Comparison of ENCODE assay signal across 9 cellular contexts in genomic region chr10:70144372-70145110, GRCh38. TPM values are rescaled to one million over a fixed set of nuclear protein-coding genes. Genes with fewer than 3 reads are reported as not detected.
DNase-seq lines count a peak whose midpoint lies in the region; ATAC-seq, FAIRE-seq and TF ChIP-seq lines count a peak whose summit lies in the region.
"Had no signal": no experiment of that assay in that cellular context is flagged by ENCODE, and none has a peak within 500 bp of the region (broad histone marks: within the 10 kb centered on the region; RNA-seq: fewer than 3 reads in every experiment).

No MANE protein-coding gene starts in this region.

- H3K4me3 ChIP-seq in GM12875 (ENCODE audit: low read depth, low read length) (peak overlapping the region; percentile 96), PC-3 (ENCODE audit: low read length) (peak overlapping the region; percentile 72), parathyroid adenoma (ENCODE audit: low read depth, low read length) (peak overlapping the region; percentile 70)

- H2AFZ ChIP-seq in PC-3 (ENCODE audit: low read length) (no peak overlapping the region), parathyroid adenoma (peak overlapping the region; percentile 92)

- intact Hi-C loops in PC-3 (cut with micrococcal nuclease) = no loop called here

- no peak for TF ChIP-seq POLR2A in GM18505 (IDR thresholded peaks at IDR 0.05; ENCODE audit: borderline replicate concordance, extremely low read depth, insufficient read depth, insufficient read length)

- TSS peak; percentile 17 for BruUV-seq in PC-3 (replicated peaks; lab: Mats Ljungman, UMichigan)

- H3K9me3 ChIP-seq in PC-3 (ENCODE audit: low read length) (no peaks in the 10 kb centered on the region), parathyroid adenoma (ENCODE audit: control insufficient read depth, low read length) (no peaks in the 10 kb centered on the region)
- H3K9me3 ChIP-seq: mucosa of descending colon had no signal

- peaks cover 9% of the 10 kb centered on the region for H3F3A ChIP-seq in PC-3 (ENCODE audit: low read length, unreplicated experiment)

- H3K27me3 ChIP-seq in PC-3 (ENCODE audit: low read length) (no peaks in the 10 kb centered on the region), parathyroid adenoma (ENCODE audit: control insufficient read depth, insufficient read depth, low read length) (no peaks in the 10 kb centered on the region)

- H3K9ac ChIP-seq in PC-3 (ENCODE audit: low read length) (peak overlapping the region; percentile 83), parathyroid adenoma (no peak overlapping the region)

- H3K27ac ChIP-seq in PC-3 (ENCODE audit: low read length) (no peak overlapping the region), parathyroid adenoma (no peak overlapping the region)

- H3K27me3 Mint-ChIP-seq in endothelial cell (ENCODE audit: unreplicated experiment) = peaks cover 11% of the 10 kb centered on the region

- H3K4me1 ChIP-seq in PC-3 (ENCODE audit: insufficient read depth, low read length) (peaks cover 21% of the 10 kb centered on the region), parathyroid adenoma (peaks cover 9% of the 10 kb centered on the region)

- TF ChIP-seq CTCF in GM12875 (IDR thresholded peaks at IDR 0.05; ENCODE audit: borderline replicate concordance, insufficient read depth, low read depth, low read length) (no peak), PC-3 (conservative IDR thresholded peaks at IDR 0.05; ENCODE audit: low read depth, low read length) (no peak), endothelial cell (IDR thresholded peaks at IDR 0.05; ENCODE audit: unreplicated experiment) (no peak), parathyroid adenoma (IDR thresholded peaks at IDR 0.05) (no peak), D721Med (IDR thresholded peaks at IDR 0.05; ENCODE audit: insufficient read depth, missing control alignments) (no peak)

- CTCF ChIA-PET in PC-3 (lab: Charles Lee) = interaction anchor here (2.6 kb wide), 1 partner anchor 29 kb away, joined by 50 read pairs; no protein-coding TSS in a partner anchor

- peaks cover 6% of the 10 kb centered on the region for H3K4me1 Mint-ChIP-seq in endothelial cell (ENCODE audit: unreplicated experiment)

- no peak for DNase-seq in PC-3
- DNase-seq in endothelial cell (ENCODE audit: low spot score) = no peak
- no peak for DNase-seq in D721Med (ENCODE audit: insufficient read length, low spot score)
- DNase-seq in dermis blood vessel endothelial cell = no peak

- no peaks in the 10 kb centered on the region for H3K9me3 Mint-ChIP-seq in endothelial cell (ENCODE audit: unreplicated experiment)

- H3K4me2 ChIP-seq in PC-3 (ENCODE audit: low read length) (peak overlapping the region; percentile 91), parathyroid adenoma (ENCODE audit: low read length) (no peak overlapping the region)

- FAIRE-seq in D721Med (lab: Jason Lieb, UNC) = no peak

- POLR2A ChIA-PET in PC-3 (lab: Charles Lee; ENCODE audit: unreplicated experiment) = no interaction called here

- H3K36me3 ChIP-seq in PC-3 (ENCODE audit: low read depth, low read length) (peaks cover 20% of the 10 kb centered on the region), parathyroid adenoma (ENCODE audit: control insufficient read depth, insufficient read depth, low read length) (no peaks in the 10 kb centered on the region)

- H3K79me2 ChIP-seq in PC-3 (ENCODE audit: low read length) = peaks cover 39% of the 10 kb centered on the region
- H3K79me2 ChIP-seq in parathyroid adenoma = peaks cover 17% of the 10 kb centered on the region

- H3K9me2 ChIP-seq in PC-3 (replicated peaks; ENCODE audit: low read length) = no peaks in the 10 kb centered on the region

- peak overlapping the region; percentile 40 for H3K4me3 Mint-ChIP-seq in endothelial cell (ENCODE audit: unreplicated experiment)

- ATAC-seq in PC-3 = no peak
- ATAC-seq in HG03097 (IDR thresholded peaks at IDR 0.05; ENCODE audit: low FRiP score, unreplicated experiment) = no peak
- ATAC-seq in GM18505 (IDR thresholded peaks at IDR 0.05; ENCODE audit: unreplicated experiment) = no peak

- H3K36me3 Mint-ChIP-seq in endothelial cell (ENCODE audit: low read depth, unreplicated experiment) = peaks cover 8% of the 10 kb centered on the region

- no peak overlapping the region for H3K27ac Mint-ChIP-seq in endothelial cell (ENCODE audit: unreplicated experiment)

- H4K20me1 ChIP-seq in PC-3 (ENCODE audit: low read length) = no peaks in the 10 kb centered on the region; the same call in 1 of the 2 replicates

RNA-seq across cellular contexts. Expression of gene TYSND1, which starts 2.0 kb away (rescaled TPM):
- total RNA-seq in PC-3 (2014; rRNA removed) (78.2 and 87.3 TPM in 2 replicates), endothelial cell (ENCODE audit: unreplicated experiment) (6.7 TPM), dermis blood vessel endothelial cell (6.8 and 7.1 TPM in 2 replicates)

RNA-seq across cellular contexts. Expression of gene AIFM2, which starts 11.9 kb away (rescaled TPM):
- 29.2 and 39.0 TPM in 2 replicates for total RNA-seq in PC-3 (2014; rRNA removed)
- 1.7 TPM for total RNA-seq in endothelial cell (ENCODE audit: unreplicated experiment)
- total RNA-seq in dermis blood vessel endothelial cell = 0.85 and 3.0 TPM in 2 replicates

RNA-seq across cellular contexts. Expression of gene SAR1A, which starts 25.8 kb away (rescaled TPM):
- 161 and 213 TPM in 2 replicates for total RNA-seq in PC-3 (2014; rRNA removed)
- total RNA-seq in endothelial cell (ENCODE audit: unreplicated experiment) = 146 TPM
- total RNA-seq in dermis blood vessel endothelial cell = 114 and 168 TPM in 2 replicates
